17 cellular contexts compared by ENCODE assay signal in the genomic region with DNA sequence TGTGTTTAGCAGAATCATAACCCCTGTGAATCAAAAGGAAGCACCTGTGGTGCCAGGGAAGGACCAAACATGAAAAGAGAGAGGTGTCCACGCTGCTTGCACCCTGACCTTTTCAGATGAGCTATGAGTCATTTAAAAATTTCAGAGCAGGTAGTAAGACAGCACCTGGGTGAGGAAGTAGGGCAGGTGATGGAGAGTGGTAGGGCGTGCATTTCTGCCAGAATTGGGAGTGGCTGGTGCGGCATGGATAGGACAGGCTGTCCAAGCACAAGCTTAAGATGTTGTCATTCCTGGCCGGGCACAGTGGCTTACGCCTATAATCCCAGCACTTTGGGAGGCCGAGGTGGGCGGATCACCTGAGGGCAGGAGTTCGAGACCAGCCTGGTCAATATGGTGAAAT. TPM values are rescaled to one million over a fixed set of nuclear protein-coding genes. Genes with fewer than 3 reads are reported as not detected.
DNase-seq lines count a peak whose midpoint lies in the region; ATAC-seq and TF ChIP-seq lines count a peak whose summit lies in the region.
"Had no signal": no experiment of that assay in that cellular context is flagged by ENCODE, and none has a peak within 500 bp of the region (broad histone marks: within the 10 kb centered on the region; RNA-seq: fewer than 3 reads in every experiment).

No MANE protein-coding gene starts in this region.

- CTCF ChIA-PET in IMR-90 (lab: Yijun Ruan, JAX): no interaction called here

- no peak for TF ChIP-seq POLR2A in IMR-90 (IDR thresholded peaks at IDR 0.05; ENCODE audit: low read depth, low read length)
- TF ChIP-seq POLR2A in vagina (IDR thresholded peaks at IDR 0.05): no peak

- peak overlapping the region; percentile 33; the same call in 1 of the 2 replicates for H2BK20ac ChIP-seq in IMR-90 (ENCODE audit: low read depth, low read length)

- no peak for ATAC-seq in IMR-90 (ENCODE audit: low read depth)
- peak; percentile 91 for ATAC-seq in RWPE2 (ENCODE audit: low read depth)
- peak; percentile 97 for ATAC-seq in left colon
- no peak for ATAC-seq in left cardiac atrium
- ATAC-seq in T-helper 17 cell: no peak
- no peak for ATAC-seq in left lung

- peaks cover 6% of the 10 kb centered on the region for H3K9me1 ChIP-seq in IMR-90 (ENCODE audit: insufficient read depth, low read length)

- no peaks in the 10 kb centered on the region for H3K27me3 ChIP-seq in IMR-90 (ENCODE audit: control insufficient read depth, insufficient read depth, low read length)
- no peaks in the 10 kb centered on the region for H3K27me3 ChIP-seq in RWPE2 (ENCODE audit: insufficient read depth, poor library complexity, severe bottlenecking)
- H3K27me3 ChIP-seq in vagina: no peaks in the 10 kb centered on the region
- no peaks in the 10 kb centered on the region for H3K27me3 ChIP-seq in left lung

- H2AK5ac ChIP-seq in IMR-90 (ENCODE audit: low read depth, low read length): peak overlapping the region; percentile 66; the same call in 1 of the 2 replicates

- peaks cover 15% of the 10 kb centered on the region for H3K4me1 ChIP-seq in IMR-90 (ENCODE audit: control insufficient read depth, insufficient read depth, low read length)
- peaks cover 21% of the 10 kb centered on the region for H3K4me1 ChIP-seq in RWPE2 (ENCODE audit: insufficient read depth, poor library complexity, severe bottlenecking)
- H3K4me1 ChIP-seq in vagina: peaks cover 6% of the 10 kb centered on the region
- no peaks in the 10 kb centered on the region for H3K4me1 ChIP-seq in left lung

- no peak overlapping the region for H4K5ac ChIP-seq in IMR-90 (ENCODE audit: low read depth, low read length)

- no peak overlapping the region for H3K4me2 ChIP-seq in IMR-90 (ENCODE audit: low read depth, low read length)

- no peak overlapping the region; a peak in 1 of 4 replicates for H4K8ac ChIP-seq in IMR-90 (ENCODE audit: low read depth in 2 of 2, low read length in 2 of 2)

- H3K27ac ChIP-seq in IMR-90 (ENCODE audit: insufficient read depth, low read length) (no peak overlapping the region), RWPE2 (ENCODE audit: poor library complexity, severe bottlenecking) (no peak overlapping the region), vagina (peak overlapping the region; percentile 15), left lung (no peak overlapping the region)
- H3K27ac ChIP-seq: SK-N-MC had no signal

- H3K23ac ChIP-seq in IMR-90 (ENCODE audit: low read depth, low read length): no peak overlapping the region

- no peak overlapping the region for H2BK5ac ChIP-seq in IMR-90 (ENCODE audit: low read depth, low read length, poor library complexity, severe bottlenecking)

- TF ChIP-seq CTCF in IMR-90 (conservative IDR thresholded peaks at IDR 0.05; ENCODE audit: low read depth, low read length): no peak
- no peak for TF ChIP-seq CTCF in RWPE2 (IDR thresholded peaks at IDR 0.05; ENCODE audit: poor library complexity, severe bottlenecking)
- TF ChIP-seq CTCF in vagina (IDR thresholded peaks at IDR 0.05): no peak
- TF ChIP-seq CTCF in left lung (IDR thresholded peaks at IDR 0.05): no peak

- no TSS peak for BruUV-seq in IMR-90 (replicated peaks; lab: Mats Ljungman, UMichigan)

- H3K27me3 Mint-ChIP-seq in T-helper 17 cell: no peaks in the 10 kb centered on the region
- H3K27me3 Mint-ChIP-seq: IgD-negative memory B cell had no signal

- H3K79me1 ChIP-seq in IMR-90 (ENCODE audit: low read depth in 1 of 2, low read length in 2 of 2): peaks cover 22 to 78% of the 10 kb centered on the region in 2 experiments

- no peak overlapping the region for H3K9ac ChIP-seq in IMR-90 (ENCODE audit: low read depth, low read length)

- no peak overlapping the region; the same call in 1 of the 2 replicates for H3K14ac ChIP-seq in IMR-90 (replicated peaks; ENCODE audit: low read depth, low read length)

- no peak overlapping the region for H2AK9ac ChIP-seq in IMR-90 (replicated peaks; ENCODE audit: low read depth, low read length, poor library complexity)

- no peaks in the 10 kb centered on the region for H3K9me3 ChIP-seq in IMR-90 (ENCODE audit: control insufficient read depth, insufficient read depth, low read length)
- no peaks in the 10 kb centered on the region for H3K9me3 ChIP-seq in RWPE2 (ENCODE audit: severe bottlenecking)
- no peaks in the 10 kb centered on the region for H3K9me3 ChIP-seq in vagina
- H3K9me3 ChIP-seq in T-helper 17 cell (ENCODE audit: control insufficient read depth, low read length, poor library complexity, severe bottlenecking): no peaks in the 10 kb centered on the region
- H3K9me3 ChIP-seq in left lung: no peaks in the 10 kb centered on the region

- H3K27ac Mint-ChIP-seq in T-helper 17 cell: no peak overlapping the region
- H3K27ac Mint-ChIP-seq: IgD-negative memory B cell had no signal

- POLR2A ChIA-PET in IMR-90 (lab: Charles Lee; ENCODE audit: unreplicated experiment): no interaction called here

- H2AFZ ChIP-seq in IMR-90 (replicated peaks; ENCODE audit: low read length, poor library complexity): no peak overlapping the region

- H3K4me1 Mint-ChIP-seq in T-helper 17 cell: peaks cover 3% of the 10 kb centered on the region
- H3K4me1 Mint-ChIP-seq: IgD-negative memory B cell had no signal

- in situ Hi-C loops in IMR-90 (cut with MboI; ENCODE audit: low sequenced_read_pairs): no loop called here

- 93% methylated on average over 3 of the region's 8 CpGs; no CpG with 5 or more reads in 1 of the 2 experiments for WGBS in IMR-90 (ENCODE audit: extremely low coverage in 2 of 2, insufficient read length in 1 of 2), 2 experiments

- H4K20me1 ChIP-seq in IMR-90 (ENCODE audit: insufficient read depth, low read length): no peaks in the 10 kb centered on the region

- no peak overlapping the region for H3K4ac ChIP-seq in IMR-90 (ENCODE audit: low read depth, low read length)

- intact Hi-C loops in IMR-90 (cut with micrococcal nuclease): no loop called here
- intact Hi-C loops in left colon (cut with DNase I, micrococcal nuclease): no loop called here
- intact Hi-C loops in vagina (cut with DNase I): no loop called here
- intact Hi-C loops in left cardiac atrium (cut with DNase I): no loop called here
- intact Hi-C loops in left lung (cut with DNase I): no loop called here

- H2BK120ac ChIP-seq in IMR-90 (ENCODE audit: low read depth, low read length): no peak overlapping the region

- no peak overlapping the region for H2BK15ac ChIP-seq in IMR-90 (ENCODE audit: low read depth, low read length)

- 0 out of 2 replicates have a peak overlapping the region, but pooled peaks have one; percentile 5 for H4K91ac ChIP-seq in IMR-90 (ENCODE audit: insufficient read depth, low read depth, low read length)

- H3K56ac ChIP-seq in IMR-90 (ENCODE audit: extremely low read depth, insufficient read depth, low read length): no peak overlapping the region

- H3K36me3 Mint-ChIP-seq in T-helper 17 cell (ENCODE audit: low read depth): peaks cover 3% of the 10 kb centered on the region
- H3K36me3 Mint-ChIP-seq: IgD-negative memory B cell had no signal

- dilution Hi-C loops in IMR-90 (cut with HindIII; ENCODE audit: low sequenced_read_pairs, unreplicated experiment): no loop called here

- H3K4me3 Mint-ChIP-seq in T-helper 17 cell: no peak overlapping the region
- H3K4me3 Mint-ChIP-seq: IgD-negative memory B cell had no signal

- DNase-seq in IMR-90 (no peak), RWPE2 (ENCODE audit: low spot score) (no peak), left colon (peak in 1 of 2 donors; percentile 78), vagina (ENCODE audit: extremely low spot score in 2 of 2) (no peak), left cardiac atrium (no peak), T-helper 17 cell (no peak), left lung (no peak)
- DNase-seq: COR-L47, H7, Kasumi-1, NCI-H1930, NCI-H2171, NCI-H510A, NCI-H774, Right ventricle myocardium superior had no signal

- TF ChIP-seq RAD21 in IMR-90 (IDR thresholded peaks at IDR 0.05; ENCODE audit: low read length): no peak

- H3K36me3 ChIP-seq in IMR-90 (ENCODE audit: control insufficient read depth, insufficient read depth, low read length) (no peaks in the 10 kb centered on the region), RWPE2 (ENCODE audit: low read depth) (no peaks in the 10 kb centered on the region), vagina (no peaks in the 10 kb centered on the region), left lung (no peaks in the 10 kb centered on the region)

- no peak overlapping the region for H3K18ac ChIP-seq in IMR-90 (ENCODE audit: low read depth, low read length)

- H3K4me3 ChIP-seq in IMR-90 (ENCODE audit: insufficient read depth, low read depth, low read length): no peak overlapping the region
- no peak overlapping the region for H3K4me3 ChIP-seq in RWPE2 (ENCODE audit: severe bottlenecking)
- H3K4me3 ChIP-seq in vagina: no peak overlapping the region
- H3K4me3 ChIP-seq in left lung: no peak overlapping the region
- H3K4me3 ChIP-seq: SK-N-MC had no signal

TF ChIP-seq in IMR-90, 13 proteins besides CTCF, POLR2A, EP300 and RAD21:
- no peak for TF ChIP-seq MAFK (IDR thresholded peaks at IDR 0.05; ENCODE audit: low read depth, low read length)
- no peak for TF ChIP-seq SMC3 (IDR thresholded peaks at IDR 0.05; ENCODE audit: low read depth, low read length)
- TF ChIP-seq, protein P1, sequence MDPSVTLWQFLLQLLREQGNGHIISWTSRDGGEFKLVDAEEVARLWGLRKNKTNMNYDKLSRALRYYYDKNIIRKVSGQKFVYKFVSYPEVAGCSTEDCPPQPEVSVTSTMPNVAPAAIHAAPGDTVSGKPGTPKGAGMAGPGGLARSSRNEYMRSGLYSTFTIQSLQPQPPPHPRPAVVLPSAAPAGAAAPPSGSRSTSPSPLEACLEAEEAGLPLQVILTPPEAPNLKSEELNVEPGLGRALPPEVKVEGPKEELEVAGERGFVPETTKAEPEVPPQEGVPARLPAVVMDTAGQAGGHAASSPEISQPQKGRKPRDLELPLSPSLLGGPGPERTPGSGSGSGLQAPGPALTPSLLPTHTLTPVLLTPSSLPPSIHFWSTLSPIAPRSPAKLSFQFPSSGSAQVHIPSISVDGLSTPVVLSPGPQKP (IDR thresholded peaks at IDR 0.05; ENCODE audit: borderline replicate concordance, low read depth, low read length): no peak
- TF ChIP-seq RCOR1 (IDR thresholded peaks at IDR 0.05; ENCODE audit: insufficient replicate concordance, low read length): no peak
- TF ChIP-seq FOS (IDR thresholded peaks at IDR 0.05; ENCODE audit: low read depth, low read length): no peak
- no peak for TF ChIP-seq RFX5 (IDR thresholded peaks at IDR 0.05; ENCODE audit: low read depth, low read length)
- TF ChIP-seq MXI1 (IDR thresholded peaks at IDR 0.05; ENCODE audit: borderline replicate concordance, low read depth, low read length): no peak
- no peak for TF ChIP-seq MAZ (IDR thresholded peaks at IDR 0.05; ENCODE audit: borderline replicate concordance, low read depth, low read length)

RNA-seq across cellular contexts. Expression of gene NPAS2, which starts 36.8 kb away (rescaled TPM):
- total RNA-seq in IMR-90 (2012; rRNA removed) (5.2 and 5.6 TPM in 2 replicates), left colon (10 to 100 TPM; 59.5 to 59.6 TPM), vagina (37.6 TPM), left cardiac atrium (10 to 100 TPM; 33.8 to 51.2 TPM), T-helper 17 cell (1 to 10 TPM; 4.6 to 5.9 TPM), left lung (10 to 100 TPM; 18.8 to 22.7 TPM)
- 14.8 and 16.0 TPM in 2 replicates for polyA plus RNA-seq in IMR-90 (2012; rRNA removed)
- polyA plus RNA-seq in IMR-90 (2012; cell fraction: cytosol; rRNA removed): 12.8 and 30.1 TPM in 2 replicates
- polyA plus RNA-seq in IMR-90 (2012; cell fraction: nucleus; rRNA removed; ENCODE audit: low replicate concordance): 40.4 and 69.1 TPM in 2 replicates

Comparison
In these comparisons a context has a peak if more than half of its experiments do, and no peak if none do; other contexts are left out.
1. ATAC-seq: peak in RWPE2 (single experiment) and left colon (single experiment); none in IMR-90 (single experiment), left cardiac atrium (0 of 2), T-helper 17 cell (single experiment) and left lung (single experiment).